In genomic region chr16:4500283-4500682, GRCh38 we compare ENCODE assay signal across 9 cellular contexts. TPM values are rescaled to one million over a fixed set of nuclear protein-coding genes. Genes with fewer than 3 reads are reported as not detected.
DNase-seq lines count a peak whose midpoint lies in the region; FAIRE-seq and TF ChIP-seq lines count a peak whose summit lies in the region.
"Had no signal": no experiment of that assay in that cellular context is flagged by ENCODE, and none has a peak within 500 bp of the region (broad histone marks: within the 10 kb centered on the region; RNA-seq: fewer than 3 reads in every experiment).

No MANE protein-coding gene starts in this region.

- POLR2A ChIA-PET in HEK293 (lab: Yijun Ruan, JAX): no interaction called here

- no peaks in the 10 kb centered on the region for H4K20me1 ChIP-seq in MM.1S (ENCODE audit: insufficient read depth, low read length)

- peak overlapping the region; percentile 33; the same call in 1 of the 2 replicates for H3K9ac ChIP-seq in iPS-20b (ENCODE audit: low read depth, low read length)
- no peak overlapping the region for H3K9ac ChIP-seq in MM.1S (ENCODE audit: low read length)

- H3K4me1 ChIP-seq in HEK293 (ENCODE audit: control insufficient read depth, insufficient read depth, low read length) (0 out of 2 replicates have a peak, but pooled peaks cover 3% of the 10 kb centered on the region), ascending aorta (peaks cover 3 to 22% of the 10 kb centered on the region in 2 donors), iPS-20b (ENCODE audit: insufficient read depth, low read length) (peaks cover 21% of the 10 kb centered on the region), small intestine (ENCODE audit: control insufficient read depth in 2 of 2, insufficient read depth in 1 of 2, low read depth in 1 of 2, low read length in 1 of 2) (peaks cover 8 to 15% of the 10 kb centered on the region in 2 donors), MM.1S (ENCODE audit: low read length) (peaks cover 12% of the 10 kb centered on the region)

- TF ChIP-seq CTCF in HEK293 (tag by site-specific recombination; IDR thresholded peaks at IDR 0.05) (no peak), ascending aorta (IDR thresholded peaks at IDR 0.05) (no peak), MM.1S (IDR thresholded peaks at IDR 0.05; ENCODE audit: low read length) (no peak)

- H3K36me3 ChIP-seq in HEK293 (ENCODE audit: control insufficient read depth in 2 of 2, insufficient read depth in 1 of 2, low read length in 2 of 2): no peaks in the 10 kb centered on the region; a peak in 1 of 3 replicates
- peaks cover 0 to 4% of the 10 kb centered on the region in 2 donors for H3K36me3 ChIP-seq in ascending aorta
- H3K36me3 ChIP-seq in iPS-20b (ENCODE audit: insufficient read depth, low read depth, low read length): peaks cover 3% of the 10 kb centered on the region; the same call in 1 of the 2 replicates
- H3K36me3 ChIP-seq in small intestine (ENCODE audit: control insufficient read depth in 2 of 2, insufficient read depth in 2 of 2, low read length in 2 of 2): peaks cover 0 to 8% of the 10 kb centered on the region in 2 donors
- 0 out of 2 replicates have a peak, but pooled peaks cover 3% of the 10 kb centered on the region for H3K36me3 ChIP-seq in MM.1S (replicated peaks; ENCODE audit: insufficient read depth, low read length)

- H3K9me2 ChIP-seq in MM.1S (replicated peaks; ENCODE audit: insufficient read depth, low read length): no peaks in the 10 kb centered on the region

- H3K27ac ChIP-seq in HEK293 (ENCODE audit: extremely low read depth, low read depth, low read length) (no peak overlapping the region), ascending aorta (peak overlapping the region; percentile 74 to 78), iPS-20b (ENCODE audit: low read length) (no peak overlapping the region), small intestine (ENCODE audit: low read depth in 1 of 2, low read length in 1 of 2) (peak overlapping the region; percentile 65 to 66), MM.1S (ENCODE audit: low read length) (no peak overlapping the region)

- H3K27me3 ChIP-seq in ascending aorta (no peaks in the 10 kb centered on the region), iPS-20b (ENCODE audit: insufficient read depth, low read length) (no peaks in the 10 kb centered on the region), small intestine (ENCODE audit: control insufficient read depth in 2 of 2, insufficient read depth in 2 of 2, low read length in 2 of 2) (no peaks in the 10 kb centered on the region), MM.1S (replicated peaks; ENCODE audit: insufficient read depth, low read length) (no peaks in the 10 kb centered on the region)

- H3K4me3 ChIP-seq in HEK293 (ENCODE audit: low read depth, low read length) (no peak overlapping the region), ascending aorta (peak overlapping the region; percentile 14 to 49), iPS-20b (ENCODE audit: low read length) (no peak overlapping the region), small intestine (ENCODE audit: low read depth in 1 of 2, low read length in 2 of 2) (no peak overlapping the region), MM.1S (ENCODE audit: low read length) (no peak overlapping the region)

- WGBS in small intestine, 3 donors: 18 to 43% (median 29%) methylated on average over 3 of the region's 3 CpGs

- peaks cover 4% of the 10 kb centered on the region for H3F3A ChIP-seq in MM.1S (ENCODE audit: insufficient read depth, low read length)

- no peak overlapping the region for H2AFZ ChIP-seq in MM.1S (ENCODE audit: low read length)

- CTCF ChIA-PET in HEK293 (lab: Yijun Ruan, JAX): interaction anchor here (0.7 to 2.2 kb wide), 7 partner anchors 8 to 124 kb away, joined by 3 to 8 read pairs (median 6); partner anchors contain the start of genes HMOX2 and MGRN1

- intact Hi-C loops in ascending aorta (cut with DNase I): loop anchor here (2.0 kb wide), 1 partner anchor 23 kb away; the partner anchor contains the start of gene HMOX2

- H3K4me2 ChIP-seq in MM.1S (ENCODE audit: low read depth, low read length): no peak overlapping the region

- DNase-seq in ascending aorta (ENCODE audit: low spot score in 2 of 2): no peak
- peak; percentile 49 for DNase-seq in small intestine
- no peak for DNase-seq in NCI-H1092 (lab: John Stamatoyannopoulos, UW)
- DNase-seq in NCI-H2029 (lab: John Stamatoyannopoulos, UW): no peak
- DNase-seq in effector CD4-positive, alpha-beta T cell: no peak
- no peak for DNase-seq in MM.1S
- DNase-seq: SHP77 treated with DMSO at 0.1 percent for 48 hours had no signal

- FAIRE-seq in small intestine (lab: Jason Lieb, UNC): no peak

- H3K79me2 ChIP-seq in MM.1S (ENCODE audit: low read length): peaks cover 64% of the 10 kb centered on the region

- H3K9me3 ChIP-seq in HEK293 (ENCODE audit: control insufficient read depth, insufficient read depth, low read depth, low read length): no peaks in the 10 kb centered on the region
- no peaks in the 10 kb centered on the region for H3K9me3 ChIP-seq in ascending aorta
- H3K9me3 ChIP-seq in iPS-20b (ENCODE audit: insufficient read depth, low read depth, low read length): no peaks in the 10 kb centered on the region
- H3K9me3 ChIP-seq in small intestine (ENCODE audit: control insufficient read depth, low read depth): no peaks in the 10 kb centered on the region
- no peaks in the 10 kb centered on the region for H3K9me3 ChIP-seq in MM.1S (replicated peaks; ENCODE audit: insufficient read depth, low read length)

TF ChIP-seq in HEK293, 187 proteins besides CTCF, POLR2A, EP300 and RAD21 (continues in another document):
- TF ChIP-seq INSM2 (tag by site-specific recombination; IDR thresholded peaks at IDR 0.05) (peak; percentile 66; the same call in 1 of the 2 replicates), ZNF518A (tag by site-specific recombination; conservative IDR thresholded peaks at IDR 0.05; ENCODE audit: low read depth) (no peak), ZFP69B (tag by site-specific recombination; IDR thresholded peaks at IDR 0.05) (no peak), ZNF600 (tag by site-specific recombination; IDR thresholded peaks at IDR 0.05) (0 out of 2 replicates have a peak, but pooled peaks have one; percentile 35), PRDM1 (tag by site-specific recombination; IDR thresholded peaks at IDR 0.05) (peak; percentile 25; the same call in 1 of the 2 replicates)

RNA-seq across cellular contexts. Expression of gene HMOX2, which starts 24.1 kb away (rescaled TPM):
- total RNA-seq in ascending aorta: 36.7 TPM
- 10 to 100 TPM; 62.7 to 89.7 (median 86.5) TPM for polyA plus RNA-seq in small intestine

RNA-seq across cellular contexts. Expression of gene NMRAL1, which starts 25.9 kb away (rescaled TPM):
- total RNA-seq in ascending aorta: 48.6 TPM
- polyA plus RNA-seq in small intestine: 10 to 100 TPM; 53.9 to 70.9 (median 58.1) TPM

RNA-seq across cellular contexts. Expression of gene CDIP1, which starts 38.3 kb away (rescaled TPM):
- total RNA-seq in ascending aorta: 36.9 TPM
- 10 to 100 TPM; 26.5 to 49.9 (median 37.0) TPM for polyA plus RNA-seq in small intestine

RNA-seq across cellular contexts. Expression of gene C16orf96, which starts 55.9 kb away (rescaled TPM):
- total RNA-seq in ascending aorta: not detected
- under 1 TPM in 1 of 3 donors, not detected in 2; 0.03 TPM for polyA plus RNA-seq in small intestine

Comparison
In these comparisons a context has a peak if more than half of its experiments do, and no peak if none do; other contexts are left out.
1. H3K27ac ChIP-seq: peak in ascending aorta (2 of 2) and small intestine (2 of 2); none in HEK293 (single experiment), iPS-20b (single experiment) and MM.1S (single experiment).
2. H3K4me3 ChIP-seq: peak in ascending aorta (2 of 2); none in HEK293 (single experiment), iPS-20b (single experiment), small intestine (0 of 2) and MM.1S (single experiment).